ENCODE assay signal across 1 cellular context in genomic region chr6:25866011-25866410, GRCh38.
TF ChIP-seq lines count a peak whose summit lies in the region.

No MANE protein-coding gene starts in this region.

TF ChIP-seq in HepG2, 621 proteins besides CTCF, POLR2A, EP300 and RAD21:
- TF ChIP-seq GATA4 (IDR thresholded peaks at IDR 0.05; ENCODE audit: borderline replicate concordance, low read depth) = no peak
- TF ChIP-seq, protein P1, sequence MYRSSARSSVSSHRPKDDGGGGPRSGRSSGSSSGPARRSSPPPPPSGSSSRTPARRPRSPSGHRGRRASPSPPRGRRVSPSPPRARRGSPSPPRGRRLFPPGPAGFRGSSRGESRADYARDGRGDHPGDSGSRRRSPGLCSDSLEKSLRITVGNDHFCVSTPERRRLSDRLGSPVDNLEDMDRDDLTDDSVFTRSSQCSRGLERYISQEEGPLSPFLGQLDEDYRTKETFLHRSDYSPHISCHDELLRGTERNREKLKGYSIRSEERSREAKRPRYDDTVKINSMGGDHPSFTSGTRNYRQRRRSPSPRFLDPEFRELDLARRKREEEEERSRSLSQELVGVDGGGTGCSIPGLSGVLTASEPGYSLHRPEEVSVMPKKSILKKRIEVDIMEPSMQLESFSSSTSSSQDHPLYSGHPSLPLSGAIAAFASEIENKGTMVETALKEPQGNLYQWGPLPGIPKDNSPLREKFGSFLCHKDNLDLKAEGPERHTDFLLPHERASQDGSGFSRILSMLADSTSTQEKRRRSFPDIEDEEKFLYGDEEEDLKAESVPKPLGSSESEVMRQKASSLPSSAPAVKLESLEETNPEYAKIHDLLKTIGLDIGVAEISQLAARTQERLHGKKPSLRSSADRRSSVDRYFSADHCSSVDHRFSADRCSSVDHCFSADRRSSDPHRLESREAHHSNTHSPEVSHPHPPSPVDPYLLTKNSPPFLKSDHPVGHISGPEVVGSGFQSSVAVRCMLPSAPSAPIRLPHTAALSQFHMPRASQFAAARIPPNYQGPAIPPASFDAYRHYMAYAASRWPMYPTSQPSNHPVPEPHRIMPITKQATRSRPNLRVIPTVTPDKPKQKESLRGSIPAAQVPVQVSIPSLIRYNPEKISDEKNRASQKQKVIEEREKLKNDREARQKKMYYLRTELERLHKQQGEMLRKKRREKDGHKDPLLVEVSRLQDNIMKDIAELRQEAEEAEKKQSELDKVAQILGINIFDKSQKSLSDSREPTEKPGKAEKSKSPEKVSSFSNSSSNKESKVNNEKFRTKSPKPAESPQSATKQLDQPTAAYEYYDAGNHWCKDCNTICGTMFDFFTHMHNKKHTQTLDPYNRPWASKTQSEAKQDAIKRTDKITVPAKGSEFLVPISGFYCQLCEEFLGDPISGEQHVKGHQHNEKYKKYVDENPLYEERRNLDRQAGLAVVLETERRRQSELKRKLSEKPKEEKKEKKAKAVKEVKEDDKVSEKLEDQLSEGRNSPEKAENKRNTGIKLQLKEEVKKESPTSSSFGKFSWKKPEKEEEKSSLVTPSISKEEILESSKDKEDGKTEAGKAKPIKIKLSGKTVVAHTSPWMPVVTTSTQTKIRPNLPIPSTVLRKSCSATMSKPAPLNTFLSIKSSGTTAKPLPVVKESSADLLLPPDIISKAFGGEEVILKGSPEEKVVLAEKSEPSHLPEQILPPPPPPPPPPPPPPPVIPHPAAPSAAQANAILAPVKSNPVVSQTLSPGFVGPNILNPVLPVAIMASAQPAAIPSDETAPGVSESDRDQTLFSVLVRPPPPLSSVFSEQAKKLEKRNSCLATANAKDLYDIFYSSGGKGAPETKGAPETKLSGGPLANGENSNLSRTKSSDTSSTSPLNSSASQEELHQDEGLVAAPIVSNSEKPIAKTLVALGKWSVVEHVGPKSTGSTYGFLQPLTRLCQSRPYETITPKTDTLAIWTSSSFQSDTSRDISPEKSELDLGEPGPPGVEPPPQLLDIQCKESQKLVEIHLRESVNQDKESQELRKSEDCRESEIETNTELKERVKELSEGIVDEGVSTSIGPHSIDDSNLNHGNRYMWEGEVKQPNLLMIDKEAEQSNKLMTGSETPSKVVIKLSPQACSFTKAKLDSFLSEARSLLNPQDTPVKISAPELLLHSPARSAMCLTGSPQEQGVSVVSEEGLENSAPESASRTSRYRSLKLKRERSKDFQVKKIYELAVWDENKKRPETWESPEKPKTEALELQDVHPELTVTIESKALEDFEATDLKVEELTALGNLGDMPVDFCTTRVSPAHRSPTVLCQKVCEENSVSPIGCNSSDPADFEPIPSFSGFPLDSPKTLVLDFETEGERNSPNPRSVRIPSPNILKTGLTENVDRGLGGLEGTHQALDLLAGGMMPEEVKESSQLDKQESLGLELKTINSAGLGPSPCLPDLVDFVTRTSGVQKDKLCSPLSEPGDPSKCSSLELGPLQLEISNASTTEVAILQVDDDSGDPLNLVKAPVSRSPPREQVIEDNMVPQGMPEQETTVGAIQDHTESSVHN (CRISPR knock-in tag; IDR thresholded peaks at IDR 0.05) = no peak
- no peak for TF ChIP-seq DNMT3B (CRISPR knock-in tag; conservative IDR thresholded peaks at IDR 0.05)
- no peak for TF ChIP-seq ZNF282 (IDR thresholded peaks at IDR 0.05; ENCODE audit: partially characterized antibody)
- TF ChIP-seq ZFP37 (CRISPR knock-in tag; IDR thresholded peaks at IDR 0.05; ENCODE audit: borderline replicate concordance) = no peak
- no peak for TF ChIP-seq ZIK1 (CRISPR knock-in tag; IDR thresholded peaks at IDR 0.05; ENCODE audit: borderline replicate concordance, low read depth)
- TF ChIP-seq ZNF614 (CRISPR knock-in tag; IDR thresholded peaks at IDR 0.05; ENCODE audit: borderline replicate concordance) = no peak
- TF ChIP-seq ESRRA (CRISPR knock-in tag; IDR thresholded peaks at IDR 0.05; ENCODE audit: low read depth) = no peak
- no peak for TF ChIP-seq ADNP (CRISPR knock-in tag; IDR thresholded peaks at IDR 0.05)
- no peak for TF ChIP-seq TGIF2 (CRISPR knock-in tag; IDR thresholded peaks at IDR 0.05)
- TF ChIP-seq ZNF232 (CRISPR knock-in tag; IDR thresholded peaks at IDR 0.05; ENCODE audit: borderline replicate concordance) = no peak
- TF ChIP-seq GLI4 (CRISPR knock-in tag; IDR thresholded peaks at IDR 0.05; ENCODE audit: borderline replicate concordance) = no peak
- no peak for TF ChIP-seq GABPA (IDR thresholded peaks at IDR 0.05; ENCODE audit: low read depth, low read length)
- TF ChIP-seq GABPA (CRISPR knock-in tag; IDR thresholded peaks at IDR 0.05; ENCODE audit: low read depth) = no peak
- TF ChIP-seq ZNF652 (CRISPR knock-in tag; IDR thresholded peaks at IDR 0.05; ENCODE audit: borderline replicate concordance, low read depth) = no peak
